Comparison of ENCODE assay signal across 1 cellular context in genomic region chr14:24403294-24404013, GRCh38.
TF ChIP-seq lines count a peak whose summit lies in the region.

No MANE protein-coding gene starts in this region.

TF ChIP-seq in H1, 55 proteins besides CTCF, POLR2A, EP300 and RAD21:
- peak; percentile 35; the same call in 1 of the 2 replicates for TF ChIP-seq MAFK (IDR thresholded peaks at IDR 0.05; ENCODE audit: low read depth, low read length)
- no peak for TF ChIP-seq SP1 (IDR thresholded peaks at IDR 0.05; ENCODE audit: low read depth, low read length)
